9 cellular contexts compared by ENCODE assay signal in the genomic region with DNA sequence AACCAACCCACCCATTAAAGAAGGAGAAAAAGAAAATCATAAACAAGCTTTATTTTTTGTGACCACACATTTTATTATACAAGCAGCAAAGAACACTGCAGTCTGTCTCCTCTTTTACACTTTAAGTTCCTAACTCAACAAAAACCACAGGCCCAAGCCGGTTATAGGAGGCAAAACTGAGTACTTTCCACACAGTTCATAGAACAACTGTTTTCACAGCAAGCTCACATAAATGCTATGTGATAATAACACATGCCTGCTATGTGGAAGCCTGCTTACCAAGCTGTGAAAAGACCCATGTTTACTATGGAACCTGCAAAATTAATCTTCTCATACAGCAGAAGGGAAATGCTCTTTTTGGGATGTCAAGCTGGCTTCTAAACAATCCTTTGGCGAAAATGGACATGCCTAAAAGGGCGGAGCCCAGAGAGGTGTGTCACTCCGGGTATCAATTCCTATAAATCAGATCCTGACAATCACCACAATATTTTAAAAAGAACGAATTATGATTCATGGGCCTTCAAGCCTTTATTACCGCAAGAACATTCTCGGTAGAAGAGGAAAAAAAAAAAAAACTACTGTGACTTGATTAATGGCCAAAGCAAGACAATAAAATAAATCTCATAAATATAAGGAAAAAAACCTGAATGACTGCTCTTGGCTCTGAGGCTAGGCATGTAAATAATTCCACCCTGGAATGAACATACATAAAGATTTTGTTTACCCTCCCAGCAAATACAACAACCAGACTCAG. TPM values are rescaled to one million over a fixed set of nuclear protein-coding genes. Genes with fewer than 3 reads are reported as not detected.
DNase-seq lines count a peak whose midpoint lies in the region; ATAC-seq, FAIRE-seq and TF ChIP-seq lines count a peak whose summit lies in the region.
"Had no signal": no experiment of that assay in that cellular context is flagged by ENCODE, and none has a peak within 500 bp of the region (broad histone marks: within the 10 kb centered on the region; RNA-seq: fewer than 3 reads in every experiment).

No MANE protein-coding gene starts in this region.

- H3K4me3 ChIP-seq in BLaER1 (peak overlapping the region; percentile 77), GM12878 (peak overlapping the region; percentile 88; the same call in 1 of the 2 replicates)
- H3K4me3 ChIP-seq in naive thymus-derived CD4-positive, alpha-beta T cell (ENCODE audit: low read length): peak overlapping the region; percentile 80

- H3K36me3 Mint-ChIP-seq in naive thymus-derived CD4-positive, alpha-beta T cell: peaks cover 4 to 41% (median 11%) of the 10 kb centered on the region in 5 donors

- H3K27me3 ChIP-seq in BLaER1 (no peaks in the 10 kb centered on the region), GM12878 (replicated peaks in 1 of 2; ENCODE audit: control insufficient read depth in 2 of 2, insufficient read depth in 2 of 2, low read length in 1 of 2) (no peaks in the 10 kb centered on the region)
- no peaks in the 10 kb centered on the region for H3K27me3 ChIP-seq in naive thymus-derived CD4-positive, alpha-beta T cell (ENCODE audit: control insufficient read depth in 2 of 2, insufficient read depth in 2 of 2, low read length in 2 of 2)

- TF ChIP-seq RAD21 in GM12878 (IDR thresholded peaks at IDR 0.05; ENCODE audit: insufficient read depth, low read depth, low read length): no peak

- H3K36me3 ChIP-seq in BLaER1: peaks cover 16% of the 10 kb centered on the region
- no peaks in the 10 kb centered on the region for H3K36me3 ChIP-seq in GM12878 (ENCODE audit: control insufficient read depth in 2 of 2, insufficient read depth in 2 of 2, low read length in 1 of 2)
- peaks cover 0 to 9% (median 0%) of the 10 kb centered on the region in 3 experiments for H3K36me3 ChIP-seq in naive thymus-derived CD4-positive, alpha-beta T cell (ENCODE audit: control insufficient read depth in 2 of 3, insufficient read depth in 3 of 3, low read length in 3 of 3)

- no peak overlapping the region for H2AFZ ChIP-seq in GM12878 (ENCODE audit: control insufficient read depth, low read depth, low read length)

- in situ Hi-C loops in GM12878 (cut with MboI): no loop called here

- DNase-seq in HT-29 (ENCODE audit: low spot score) (peak; percentile 53), GM12878 (ENCODE audit: low read depth, low spot score) (no peak), 8988T (no peak), iPS-NIHi7 (ENCODE audit: extremely low spot score) (no peak), hippocampal formation (lab: John Stamatoyannopoulos, UW) (no peak)
- DNase-seq in naive thymus-derived CD4-positive, alpha-beta T cell: no peak
- DNase-seq in stimulated activated CD8-positive, alpha-beta memory T cell treated with anti-CD3 and anti-CD28 coated beads, Interleukin-4, amount 100 ng/mL, for 48 hours: no peak
- DNase-seq: trophoblast cell had no signal

- no peak for TF ChIP-seq CTCF in GM12878 (IDR thresholded peaks at IDR 0.05 in 2 of 3, conservative IDR thresholded peaks at IDR 0.05 in 1 of 3; ENCODE audit: control insufficient read depth in 2 of 3, extremely low read depth in 1 of 3, insufficient read depth in 1 of 3, low read depth in 3 of 3, low read length in 3 of 3)

- RAD21 ChIA-PET in GM12878 (lab: Charles Lee; ENCODE audit: unreplicated experiment): interaction anchor here (0.6 to 2.9 kb wide), 13 partner anchors 21 to 510 kb away, joined by 3 to 10 read pairs (median 5); no protein-coding TSS in a partner anchor

- intact Hi-C loops in GM12878 (cut with micrococcal nuclease; ENCODE audit: unreplicated experiment): no loop called here
- intact Hi-C loops in naive thymus-derived CD4-positive, alpha-beta T cell (cut with micrococcal nuclease): no loop called here

- POLR2A ChIA-PET in GM12878 (lab: Charles Lee): interaction anchor here (0.6 to 2.7 kb wide), 5 partner anchors 46 to 91 kb away, joined by 3 to 10 read pairs (median 4); no protein-coding TSS in a partner anchor
- POLR2A ChIA-PET in naive thymus-derived CD4-positive, alpha-beta T cell (lab: Charles Lee): interaction anchor here (0.8 to 9.1 kb wide), 13 partner anchors 8 to 1798 kb away, joined by 3 to 211 read pairs (median 4); a partner anchor contains a TSS

- WGBS in GM12878 (ENCODE audit: insufficient coverage, insufficient replicate concordance, low lambda C conversion rate, missing lambda C conversion rate): 54% methylated on average over 7 of the region's 7 CpGs

- H3K4me2 ChIP-seq in BLaER1 (peak overlapping the region; percentile 84), GM12878 (ENCODE audit: control insufficient read depth, insufficient read depth) (peak overlapping the region; percentile 53)

- H4K20me1 ChIP-seq in BLaER1 (peaks cover 24% of the 10 kb centered on the region), GM12878 (ENCODE audit: control insufficient read depth, insufficient read depth) (no peaks in the 10 kb centered on the region)

- H3K9me3 ChIP-seq in BLaER1 (no peaks in the 10 kb centered on the region), GM12878 (replicated peaks; ENCODE audit: control insufficient read depth, insufficient read depth, low read length) (no peaks in the 10 kb centered on the region)
- no peaks in the 10 kb centered on the region for H3K9me3 ChIP-seq in naive thymus-derived CD4-positive, alpha-beta T cell (ENCODE audit: control insufficient read depth in 2 of 3, low read length in 3 of 3)

- peak overlapping the region; percentile 75 for H3K9ac ChIP-seq in BLaER1
- no peak overlapping the region for H3K9ac ChIP-seq in GM12878 (ENCODE audit: control insufficient read depth, insufficient read depth, low read length)

- H3K79me2 ChIP-seq in GM12878 (ENCODE audit: control insufficient read depth, insufficient read depth, low read length): peaks cover 42% of the 10 kb centered on the region

- H3K4me3 Mint-ChIP-seq in naive thymus-derived CD4-positive, alpha-beta T cell: peak overlapping the region; percentile 89 to 100 (median 97)

- peaks cover 58 to 71% (median 65%) of the 10 kb centered on the region in 7 donors for H3K4me1 Mint-ChIP-seq in naive thymus-derived CD4-positive, alpha-beta T cell

- H3K27ac ChIP-seq in BLaER1 (peak overlapping the region; percentile 71), GM12878 (ENCODE audit: control insufficient read depth, insufficient read depth) (no peak overlapping the region)
- peak overlapping the region; percentile 32 for H3K27ac ChIP-seq in naive thymus-derived CD4-positive, alpha-beta T cell (ENCODE audit: low read depth, low read length)

- H3K9me3 Mint-ChIP-seq in naive thymus-derived CD4-positive, alpha-beta T cell: no peaks in the 10 kb centered on the region

- FAIRE-seq in GM12878 (lab: Jason Lieb, UNC): no peak

- H3K4me1 ChIP-seq in BLaER1 (peaks cover 68% of the 10 kb centered on the region), GM12878 (ENCODE audit: control insufficient read depth, insufficient read depth, low read length) (peaks cover 11% of the 10 kb centered on the region; the same call in 1 of the 2 replicates)
- H3K4me1 ChIP-seq in naive thymus-derived CD4-positive, alpha-beta T cell (ENCODE audit: control insufficient read depth in 2 of 2, insufficient read depth in 2 of 2, low read length in 2 of 2): peaks cover 12 to 26% of the 10 kb centered on the region in 2 donors

- no peak for ATAC-seq in GM12878
- no peak for ATAC-seq in naive thymus-derived CD4-positive, alpha-beta T cell

- no peak for TF ChIP-seq POLR2A in GM12878 (IDR thresholded peaks at IDR 0.05; ENCODE audit: low read depth, low read length)

- SMC1A ChIA-PET in GM12878 (lab: Charles Lee; ENCODE audit: uncharacterized antibody, unreplicated experiment): interaction anchor here (0.7 to 4.1 kb wide), 24 partner anchors 8 to 365 kb away, joined by 3 to 23 read pairs (median 4); no protein-coding TSS in a partner anchor

- CTCF ChIA-PET in GM12878 (lab: Yijun Ruan, JAX): interaction anchor here (0.7 to 4.0 kb wide), 10 partner anchors 9 to 188 kb away, joined by 3 to 29 read pairs (median 4); no protein-coding TSS in a partner anchor
- CTCF ChIA-PET in naive thymus-derived CD4-positive, alpha-beta T cell (lab: Charles Lee): interaction anchor here (0.7 to 1.5 kb wide), 9 partner anchors 9 to 140 kb away, joined by 3 to 7 read pairs (median 4); no protein-coding TSS in a partner anchor

- no TSS peak for BruUV-seq in GM12878 (replicated peaks; lab: Mats Ljungman, UMichigan)

- peaks cover 0 to 3% (median 0%) of the 10 kb centered on the region in 5 donors for H3K27me3 Mint-ChIP-seq in naive thymus-derived CD4-positive, alpha-beta T cell

- H3K27ac Mint-ChIP-seq in naive thymus-derived CD4-positive, alpha-beta T cell: peak overlapping the region; percentile 9 to 96 (median 92)

- no peak for TF ChIP-seq EP300 in GM12878 (IDR thresholded peaks at IDR 0.05; ENCODE audit: borderline replicate concordance in 1 of 2, control insufficient read depth in 1 of 2, low read depth in 2 of 2, low read length in 2 of 2)

TF ChIP-seq in GM12878, 131 proteins besides CTCF, POLR2A, EP300 and RAD21 (continues in another document):
- no peak for TF ChIP-seq ZNF207 (IDR thresholded peaks at IDR 0.05; ENCODE audit: borderline replicate concordance)
- no peak for TF ChIP-seq YBX1 (IDR thresholded peaks at IDR 0.05)
- TF ChIP-seq MEF2B (IDR thresholded peaks at IDR 0.05; ENCODE audit: partially characterized antibody, poor library complexity, severe bottlenecking): no peak
- TF ChIP-seq MYC (IDR thresholded peaks at IDR 0.05; ENCODE audit: insufficient read depth, insufficient read length, insufficient replicate concordance, low read length, severe bottlenecking): no peak
- no peak for TF ChIP-seq SIX5 (IDR thresholded peaks at IDR 0.05; ENCODE audit: low read depth, low read length, severe bottlenecking)

RNA-seq across cellular contexts. Expression of a gene that starts 2.6 kb away (rescaled TPM):
- total RNA-seq in HT-29 (2014; rRNA removed; shearing (Covaris generic)): 4.2 and 6.8 TPM in 2 replicates
- total RNA-seq in GM12878 (2013; cell fraction: nucleolus; rRNA removed): 18.5 and 22.0 TPM in 2 replicates
- 10.1 and 10.7 TPM in 2 replicates for total RNA-seq in GM12878 (2014; rRNA removed)
- 7.5 and 7.9 TPM in 2 replicates for total RNA-seq in GM12878 (2014; rRNA removed; fragmentation: Illumina TruSeq; extraction: Trizol)
- 19.4 and 19.5 TPM in 2 replicates for total RNA-seq in GM12878 (2021)
- 3.9 TPM for polyA plus RNA-seq in GM12878 (2011; ENCODE audit: low read depth)
- 1.9 and 2.3 TPM in 2 replicates for polyA plus RNA-seq in GM12878 (2011; rRNA removed)
- polyA plus RNA-seq in GM12878 (2011; cell fraction: cytosol; rRNA removed): 1.9 and 2.1 TPM in 2 replicates
- polyA plus RNA-seq in GM12878 (2011; cell fraction: nucleus; rRNA removed): 5.0 and 6.6 TPM in 2 replicates
- polyA plus RNA-seq in GM12878 (2012): 6.3 and 7.2 TPM in 2 replicates
- polyA plus RNA-seq in GM12878 (2014; fragmentation: Illumina TruSeq; extraction: Trizol): 12.7 and 13.6 TPM in 2 replicates
- polyA plus RNA-seq in GM12878 (2014; fragmentation: Nextera tagmentation; extraction: Ambion mirVana): 1 to 10 TPM; 2.2 to 2.6 TPM
- polyA plus RNA-seq in GM12878 (2014; rRNA removed): 11.7 and 15.0 TPM in 2 replicates
- polyA plus RNA-seq in GM12878 (2016; fragmentation: Nextera tagmentation; extraction: Ambion mirVana): 1 to 10 TPM; 5.5 to 6.6 TPM
- 2.2 and 3.4 TPM in 2 replicates for polyA minus RNA-seq in GM12878 (2011; rRNA and poly(A)+ RNA removed)
- polyA minus RNA-seq in GM12878 (2011; cell fraction: cytosol; rRNA and poly(A)+ RNA removed): 1.7 and 2.7 TPM in 2 replicates
- polyA minus RNA-seq in GM12878 (2011; cell fraction: nucleus; rRNA and poly(A)+ RNA removed): 1.3 and 2.6 TPM in 2 replicates
- 10 to 100 TPM; 20.7 to 32.4 (median 27.1) TPM for total RNA-seq in naive thymus-derived CD4-positive, alpha-beta T cell
- 1 to 10 TPM; 4.8 to 7.5 TPM for polyA plus RNA-seq in naive thymus-derived CD4-positive, alpha-beta T cell
